In the genomic region with DNA sequence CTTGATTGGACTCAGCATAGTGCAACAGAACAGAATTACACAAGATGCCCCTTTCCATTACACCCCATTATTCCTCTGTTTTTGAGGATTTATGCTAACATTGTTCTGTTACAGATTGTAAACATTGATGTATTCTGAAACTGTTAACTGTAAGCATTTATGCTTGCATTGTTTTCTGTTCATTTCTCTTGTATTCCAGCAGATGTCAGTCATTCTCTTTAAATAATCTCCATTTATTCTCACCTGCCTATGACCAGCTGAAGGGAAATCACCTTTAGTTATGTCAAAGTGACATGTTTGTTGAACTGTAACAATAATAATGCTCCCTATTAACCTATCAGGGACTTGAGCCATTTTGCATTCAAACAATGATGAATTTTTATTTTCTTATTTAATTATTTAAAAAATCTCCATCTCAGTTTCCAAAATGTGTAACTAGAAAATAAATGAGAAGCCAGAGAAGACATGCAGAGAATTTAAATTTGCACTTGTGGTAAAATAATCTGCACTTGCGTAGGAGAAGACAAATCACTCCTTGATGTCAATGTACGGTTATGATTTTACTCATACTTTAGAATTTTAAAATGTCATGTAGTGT, we compare ENCODE assay signal across 8 cellular contexts. TPM values are rescaled to one million over a fixed set of nuclear protein-coding genes. Genes with fewer than 3 reads are reported as not detected.
DNase-seq lines count a peak whose midpoint lies in the region; ATAC-seq, FAIRE-seq and TF ChIP-seq lines count a peak whose summit lies in the region.

No MANE protein-coding gene starts in this region.

- H3T11ph ChIP-seq in H9 (ENCODE audit: low read length): no peak overlapping the region

- H3K4me1 Mint-ChIP-seq in H9: no peaks in the 10 kb centered on the region
- peaks cover 0 to 3% of the 10 kb centered on the region in 2 donors for H3K4me1 Mint-ChIP-seq in effector memory CD8-positive, alpha-beta T cell (ENCODE audit: low read depth in 2 of 2)
- H3K4me1 Mint-ChIP-seq in activated naive CD8-positive, alpha-beta T cell treated with anti-CD3 and anti-CD28 coated beads for 36 hours: no peaks in the 10 kb centered on the region

- H2BK12ac ChIP-seq in H9 (ENCODE audit: insufficient read length, low read depth, low read length): no peak overlapping the region

- no peak overlapping the region for H2BK20ac ChIP-seq in H9 (ENCODE audit: low read depth, low read length, poor library complexity, severe bottlenecking)

- no peak for FAIRE-seq in bronchial epithelial cell (lab: Jason Lieb, UNC)

- H2BK120ac ChIP-seq in H9 (ENCODE audit: low read depth, low read length, poor library complexity, severe bottlenecking): no peak overlapping the region

- H3K27me3 Mint-ChIP-seq in H9 (ENCODE audit: low read depth): no peaks in the 10 kb centered on the region
- H3K27me3 Mint-ChIP-seq in effector memory CD8-positive, alpha-beta T cell: peaks cover 4 to 13% of the 10 kb centered on the region in 2 donors
- no peaks in the 10 kb centered on the region for H3K27me3 Mint-ChIP-seq in activated naive CD8-positive, alpha-beta T cell treated with anti-CD3 and anti-CD28 coated beads for 36 hours

- no peaks in the 10 kb centered on the region for H3K9me3 ChIP-seq in H9 (ENCODE audit: control insufficient read depth, low read depth, low read length)

- no peak overlapping the region for H3K27ac Mint-ChIP-seq in H9
- H3K27ac Mint-ChIP-seq in effector memory CD8-positive, alpha-beta T cell: no peak overlapping the region
- no peak overlapping the region for H3K27ac Mint-ChIP-seq in activated naive CD8-positive, alpha-beta T cell treated with anti-CD3 and anti-CD28 coated beads for 36 hours

- no peak overlapping the region for H3K27ac ChIP-seq in H9 (ENCODE audit: insufficient read length, low read depth, low read length)

- no peaks in the 10 kb centered on the region for H3K36me3 Mint-ChIP-seq in H9 (ENCODE audit: insufficient read depth in 1 of 3, low read depth in 3 of 3)
- H3K36me3 Mint-ChIP-seq in effector memory CD8-positive, alpha-beta T cell (ENCODE audit: insufficient read depth): no peaks in the 10 kb centered on the region
- H3K36me3 Mint-ChIP-seq in activated naive CD8-positive, alpha-beta T cell treated with anti-CD3 and anti-CD28 coated beads for 36 hours: no peaks in the 10 kb centered on the region

- TF ChIP-seq CTCF in H9 (conservative IDR thresholded peaks at IDR 0.05) (peak; percentile 65), bronchial epithelial cell (IDR thresholded peaks at IDR 0.05; ENCODE audit: insufficient read depth, low read length, severe bottlenecking) (peak; percentile 34), retinal pigment epithelial cell (conservative IDR thresholded peaks at IDR 0.05; ENCODE audit: low read depth, low read length) (peak; percentile 48)

- H3K79me2 ChIP-seq in H9 (ENCODE audit: insufficient read depth, low read length): no peaks in the 10 kb centered on the region

- H3K9me3 Mint-ChIP-seq in H9: no peaks in the 10 kb centered on the region
- no peaks in the 10 kb centered on the region for H3K9me3 Mint-ChIP-seq in effector memory CD8-positive, alpha-beta T cell
- no peaks in the 10 kb centered on the region for H3K9me3 Mint-ChIP-seq in activated naive CD8-positive, alpha-beta T cell treated with anti-CD3 and anti-CD28 coated beads for 36 hours

- H4K5ac ChIP-seq in H9 (ENCODE audit: insufficient read length, low read depth, low read length): no peak overlapping the region

- H4K20me1 ChIP-seq in H9 (ENCODE audit: control insufficient read depth, insufficient read depth, insufficient read length): no peaks in the 10 kb centered on the region

- no peak overlapping the region for H2BK15ac ChIP-seq in H9 (ENCODE audit: low read depth, low read length)

- H3K4me1 ChIP-seq in H9 (ENCODE audit: insufficient read depth, low read length): no peaks in the 10 kb centered on the region

- no peak overlapping the region for H3K4me3 Mint-ChIP-seq in H9
- H3K4me3 Mint-ChIP-seq in effector memory CD8-positive, alpha-beta T cell: no peak overlapping the region
- no peak overlapping the region for H3K4me3 Mint-ChIP-seq in activated naive CD8-positive, alpha-beta T cell treated with anti-CD3 and anti-CD28 coated beads for 36 hours

- no peak overlapping the region for H4K91ac ChIP-seq in H9 (ENCODE audit: insufficient read length, low read depth, low read length)

- no peak for ATAC-seq in effector memory CD8-positive, alpha-beta T cell (replicated peaks)

- H3K14ac ChIP-seq in H9 (ENCODE audit: insufficient read depth, low read length): no peak overlapping the region

- no peak overlapping the region for H3K9ac ChIP-seq in H9 (ENCODE audit: extremely low read depth, insufficient read length, low read length)

- H3K23me2 ChIP-seq in H9 (ENCODE audit: insufficient read length, low read depth, low read length, poor library complexity, severe bottlenecking): no peaks in the 10 kb centered on the region

- no peak overlapping the region for H2AK5ac ChIP-seq in H9 (ENCODE audit: insufficient read length, low read length)

- WGBS in H9 (ENCODE audit: extremely low coverage, insufficient read length, low lambda C conversion rate): no CpG with 5 or more reads among the region's 2 CpGs

- H3K4me3 ChIP-seq in bronchial epithelial cell (ENCODE audit: low read depth, low read length) (no peak overlapping the region), retinal pigment epithelial cell (ENCODE audit: low read length) (no peak overlapping the region)

- no peaks in the 10 kb centered on the region for H3K36me3 ChIP-seq in bronchial epithelial cell (ENCODE audit: control insufficient read depth, insufficient read depth, low read length)

- H2BK5ac ChIP-seq in H9 (ENCODE audit: insufficient read length, low read length): no peak overlapping the region

- no peaks in the 10 kb centered on the region for H3K27me3 ChIP-seq in H9 (ENCODE audit: insufficient read depth, low read length)
- no peaks in the 10 kb centered on the region for H3K27me3 ChIP-seq in bronchial epithelial cell (ENCODE audit: control insufficient read depth, insufficient read depth, low read length)

- H3K4me2 ChIP-seq in H9 (ENCODE audit: insufficient read depth, insufficient read length, low read length): no peak overlapping the region

- DNase-seq in SKM-1 treated with dmso at 0.1 percent for 144 hours (lab: John Stamatoyannopoulos, UW; ENCODE audit: unreplicated experiment) (peak; percentile 36), SKM-1 (lab: John Stamatoyannopoulos, UW; ENCODE audit: unreplicated experiment) (no peak), H9 (no peak), LoVo (ENCODE audit: low spot score) (peak; percentile 77), bronchial epithelial cell (ENCODE audit: low read depth) (peak; percentile 59), retinal pigment epithelial cell (ENCODE audit: low read depth) (no peak)
- DNase-seq in effector memory CD8-positive, alpha-beta T cell: no peak
- DNase-seq in activated naive CD8-positive, alpha-beta T cell treated with anti-CD3 and anti-CD28 coated beads for 36 hours: no peak

- H3K56ac ChIP-seq in H9 (ENCODE audit: insufficient read length, low read depth, low read length): no peak overlapping the region

- no peak overlapping the region for H4K8ac ChIP-seq in H9 (replicated peaks; ENCODE audit: insufficient read length, low read depth, low read length)

- H3K79me1 ChIP-seq in H9 (ENCODE audit: insufficient read depth, low read depth, low read length, poor library complexity, severe bottlenecking): no peaks in the 10 kb centered on the region

- no peak overlapping the region for H3K23ac ChIP-seq in H9 (ENCODE audit: insufficient read length, low read depth, low read length)

- no peak overlapping the region for H3K18ac ChIP-seq in H9 (ENCODE audit: insufficient read length, low read depth, low read length)

- H3K4ac ChIP-seq in H9 (ENCODE audit: low read depth, low read length): no peak overlapping the region

- no peak overlapping the region for H2AFZ ChIP-seq in H9 (ENCODE audit: low read length)

RNA-seq across cellular contexts. Expression of a gene that starts 58.0 kb away (rescaled TPM):
- total RNA-seq in H9 (2021) (109 and 113 TPM in 2 replicates), bronchial epithelial cell (140 and 143 TPM in 2 replicates)
- total RNA-seq in activated naive CD8-positive, alpha-beta T cell treated with anti-CD3 and anti-CD28 coated beads for 36 hours: 100 to 1,000 TPM; 165 to 166 TPM

Comparison
In these comparisons a context has a peak if more than half of its experiments do, and no peak if none do; other contexts are left out.
1. DNase-seq: peak in SKM-1 treated with dmso at 0.1 percent for 144 hours (single experiment), LoVo (single experiment) and bronchial epithelial cell (single experiment); none in SKM-1 (single experiment), H9 (single experiment), retinal pigment epithelial cell (single experiment), effector memory CD8-positive, alpha-beta T cell (0 of 3) and activated naive CD8-positive, alpha-beta T cell treated with anti-CD3 and anti-CD28 coated beads for 36 hours (single experiment).
2. Peak in every context shown above with its lines, with median percentiles within 50 percentile points of each other: CTCF ChIP-seq.